8 cellular contexts compared by ENCODE assay signal in genomic region chr6:142886431-142887170, GRCh38. TPM values are rescaled to one million over a fixed set of nuclear protein-coding genes. Genes with fewer than 3 reads are reported as not detected.
DNase-seq lines count a peak whose midpoint lies in the region; ATAC-seq, FAIRE-seq and TF ChIP-seq lines count a peak whose summit lies in the region.

No MANE protein-coding gene starts in this region.

- H3K27ac Mint-ChIP-seq in MCF 10A (ENCODE audit: low read depth, unreplicated experiment), result peak overlapping the region; percentile 28
- H3K27ac Mint-ChIP-seq in H9, result no peak overlapping the region; a peak in 1 of 7 replicates
- H3K27ac Mint-ChIP-seq in activated naive CD4-positive, alpha-beta T cell treated with anti-CD3 and anti-CD28 coated beads, Interleukin-2, amount 50 U/mL, for 72 hours, result peak overlapping the region; percentile 88 to 96

- H3K4me1 ChIP-seq in breast epithelium (no peaks in the 10 kb centered on the region), H9 (ENCODE audit: insufficient read depth, low read length) (peaks cover 5% of the 10 kb centered on the region; the same call in 1 of the 2 replicates), keratinocyte (ENCODE audit: control insufficient read depth, extremely low read depth, insufficient read depth, low read length) (peaks cover 25% of the 10 kb centered on the region), aorta (ENCODE audit: control insufficient read depth in 1 of 2, insufficient read depth in 2 of 2, low read length in 2 of 2) (peaks cover 0 to 8% of the 10 kb centered on the region in 2 donors)

- H3K27me3 ChIP-seq in breast epithelium (no peaks in the 10 kb centered on the region), H9 (ENCODE audit: insufficient read depth, low read length) (no peaks in the 10 kb centered on the region), keratinocyte (ENCODE audit: control insufficient read depth, extremely low read depth, insufficient read depth, low read length) (no peaks in the 10 kb centered on the region), aorta (ENCODE audit: control insufficient read depth in 1 of 2, insufficient read depth in 2 of 2, low read length in 1 of 2) (no peaks in the 10 kb centered on the region)

- POLR2A ChIA-PET in MCF 10A (lab: Yijun Ruan, JAX), result interaction anchor here (0.6 to 4.1 kb wide), 13 partner anchors 8 to 545 kb away, joined by 3 to 34 read pairs (median 7); no protein-coding TSS in a partner anchor

- no peaks in the 10 kb centered on the region for H3K36me3 ChIP-seq in breast epithelium
- no peaks in the 10 kb centered on the region for H3K36me3 ChIP-seq in keratinocyte (ENCODE audit: control insufficient read depth in 2 of 2, extremely low read depth in 1 of 2, insufficient read depth in 2 of 2, low read length in 2 of 2)
- peaks cover 0 to 2% of the 10 kb centered on the region in 2 donors for H3K36me3 ChIP-seq in aorta (ENCODE audit: control insufficient read depth in 1 of 2, insufficient read depth in 2 of 2, low read length in 1 of 2)

- H3K9me3 Mint-ChIP-seq in MCF 10A (ENCODE audit: unreplicated experiment), result no peaks in the 10 kb centered on the region
- no peaks in the 10 kb centered on the region for H3K9me3 Mint-ChIP-seq in H9
- H3K9me3 Mint-ChIP-seq in activated naive CD4-positive, alpha-beta T cell treated with anti-CD3 and anti-CD28 coated beads, Interleukin-2, amount 50 U/mL, for 72 hours, result no peaks in the 10 kb centered on the region

- no peak for TF ChIP-seq POLR2A in breast epithelium (IDR thresholded peaks at IDR 0.05)
- TF ChIP-seq POLR2A in erythroblast (IDR thresholded peaks at IDR 0.05; ENCODE audit: low read length), result no peak

- ATAC-seq in activated naive CD4-positive, alpha-beta T cell treated with anti-CD3 and anti-CD28 coated beads, Interleukin-2, amount 50 U/mL, for 72 hours, result peak; percentile 15 to 40
- peak; percentile 71 for ATAC-seq in aorta (ENCODE audit: low FRiP score)

- H2BK15ac ChIP-seq in H9 (ENCODE audit: low read depth, low read length), result no peak overlapping the region

- no peaks in the 10 kb centered on the region for H3K9me3 ChIP-seq in breast epithelium
- no peaks in the 10 kb centered on the region for H3K9me3 ChIP-seq in H9 (ENCODE audit: control insufficient read depth, low read depth, low read length)
- H3K9me3 ChIP-seq in keratinocyte (ENCODE audit: control insufficient read depth, low read depth, low read length), result no peaks in the 10 kb centered on the region
- H3K9me3 ChIP-seq in aorta (ENCODE audit: control insufficient read depth, low read length), result no peaks in the 10 kb centered on the region

- no peak overlapping the region for H2BK12ac ChIP-seq in H9 (ENCODE audit: insufficient read length, low read depth, low read length)

- DNase-seq in MCF 10A (ENCODE audit: unreplicated experiment) (peak; percentile 62), breast epithelium (ENCODE audit: low spot score in 2 of 2) (no peak), H9 (no peak), LNCaP clone FGC (ENCODE audit: low read depth) (peak; percentile 25), keratinocyte (ENCODE audit: low read depth, low spot score) (peak; percentile 21), aorta (no peak), erythroblast (lab: John Stamatoyannopoulos, UW) (no peak)
- DNase-seq in activated naive CD4-positive, alpha-beta T cell treated with anti-CD3 and anti-CD28 coated beads, Interleukin-2, amount 50 U/mL, for 72 hours (ENCODE audit: low spot score in 2 of 2), result no peak

- H3K9ac ChIP-seq in H9 (ENCODE audit: extremely low read depth, insufficient read length, low read length) (no peak overlapping the region), keratinocyte (ENCODE audit: control insufficient read depth, extremely low read depth, insufficient read depth, low read length) (no peak overlapping the region)

- peak overlapping the region in 1 of 2 donors; percentile 81 for H3K27ac ChIP-seq in breast epithelium
- H3K27ac ChIP-seq in H9 (ENCODE audit: insufficient read length, low read depth, low read length), result no peak overlapping the region
- peak overlapping the region; percentile 80 for H3K27ac ChIP-seq in keratinocyte (ENCODE audit: control insufficient read depth, insufficient read depth, low read length)
- H3K27ac ChIP-seq in aorta (ENCODE audit: low read depth in 1 of 2, low read length in 2 of 2), result no peak overlapping the region

- H3K27me3 Mint-ChIP-seq in MCF 10A (ENCODE audit: insufficient read depth, unreplicated experiment), result no peaks in the 10 kb centered on the region
- no peaks in the 10 kb centered on the region for H3K27me3 Mint-ChIP-seq in H9 (ENCODE audit: low read depth)

- H2BK120ac ChIP-seq in H9 (ENCODE audit: low read depth, low read length, poor library complexity, severe bottlenecking), result no peak overlapping the region

- H4K5ac ChIP-seq in H9 (ENCODE audit: insufficient read length, low read depth, low read length), result no peak overlapping the region

- H3K79me1 ChIP-seq in H9 (ENCODE audit: insufficient read depth, low read depth, low read length, poor library complexity, severe bottlenecking), result no peaks in the 10 kb centered on the region

- H3K4me2 ChIP-seq in H9 (ENCODE audit: insufficient read depth, insufficient read length, low read length) (no peak overlapping the region), keratinocyte (ENCODE audit: control insufficient read depth, extremely low read depth, insufficient read depth, low read depth, low read length) (no peak overlapping the region)

- FAIRE-seq in keratinocyte (lab: Jason Lieb, UNC), result peak; percentile 49

- TF ChIP-seq CTCF in MCF 10A (IDR thresholded peaks at IDR 0.05; ENCODE audit: unreplicated experiment), result peak; percentile 36
- peak in 1 of 3 donors; percentile 13 for TF ChIP-seq CTCF in breast epithelium (IDR thresholded peaks at IDR 0.05)
- TF ChIP-seq CTCF in H9 (conservative IDR thresholded peaks at IDR 0.05), result peak; percentile 19; the same call in 2 of the 3 replicates
- TF ChIP-seq CTCF in LNCaP clone FGC (IDR thresholded peaks at IDR 0.05; ENCODE audit: control insufficient read depth, extremely low read depth, insufficient read depth), result peak; percentile 58
- peak in 2 of 3 experiments; percentile 26 to 37 for TF ChIP-seq CTCF in keratinocyte (optimal IDR thresholded peaks at IDR 0.05 in 1 of 3, IDR thresholded peaks at IDR 0.05 in 1 of 3, conservative IDR thresholded peaks at IDR 0.05 in 1 of 3; ENCODE audit: extremely low read depth in 1 of 3, insufficient read depth in 2 of 3, low read length in 3 of 3)

- H2AFZ ChIP-seq in H9 (ENCODE audit: low read length) (no peak overlapping the region), keratinocyte (ENCODE audit: control insufficient read depth, low read length) (no peak overlapping the region)

- CTCF ChIA-PET in MCF 10A (lab: Yijun Ruan, JAX), result interaction anchor here (1.1 to 1.4 kb wide), 3 partner anchors 44 to 412 kb away, joined by 3 to 4 read pairs (median 4); no protein-coding TSS in a partner anchor

- no peak overlapping the region for H3K23ac ChIP-seq in H9 (ENCODE audit: insufficient read length, low read depth, low read length)

- H3T11ph ChIP-seq in H9 (ENCODE audit: low read length), result no peak overlapping the region

- no peak overlapping the region for H2AK5ac ChIP-seq in H9 (ENCODE audit: insufficient read length, low read length)

- no peak overlapping the region for H2BK5ac ChIP-seq in H9 (ENCODE audit: insufficient read length, low read length)

- no peaks in the 10 kb centered on the region for H3K79me2 ChIP-seq in H9 (ENCODE audit: insufficient read depth, low read length)
- H3K79me2 ChIP-seq in keratinocyte (ENCODE audit: control insufficient read depth, insufficient read depth, low read length), result peaks cover 23% of the 10 kb centered on the region

- H4K20me1 ChIP-seq in H9 (ENCODE audit: control insufficient read depth, insufficient read depth, insufficient read length) (no peaks in the 10 kb centered on the region), keratinocyte (ENCODE audit: control insufficient read depth, extremely low read depth, insufficient read depth, low read length) (no peaks in the 10 kb centered on the region)

- dilution Hi-C loops in keratinocyte (cut with MboI; ENCODE audit: extremely low pct_ligation_motif_present, low sequenced_read_pairs), result no loop called here

- no peak overlapping the region for H4K8ac ChIP-seq in H9 (replicated peaks; ENCODE audit: insufficient read length, low read depth, low read length)

- no TSS peak for BruUV-seq in MCF 10A (replicated peaks; lab: Mats Ljungman, UMichigan)

- WGBS in H9 (ENCODE audit: extremely low coverage, insufficient read length, low lambda C conversion rate), result no CpG with 5 or more reads among the region's 4 CpGs
- 34 to 36% methylated on average over 4 of the region's 4 CpGs for WGBS in aorta, 2 donors

- H4K91ac ChIP-seq in H9 (ENCODE audit: insufficient read length, low read depth, low read length), result no peak overlapping the region

- H3K4me3 Mint-ChIP-seq in MCF 10A (ENCODE audit: unreplicated experiment) (no peak overlapping the region), H9 (no peak overlapping the region)

- no peak overlapping the region for H3K56ac ChIP-seq in H9 (ENCODE audit: insufficient read length, low read depth, low read length)

- H3K18ac ChIP-seq in H9 (ENCODE audit: insufficient read length, low read depth, low read length), result no peak overlapping the region

- no peaks in the 10 kb centered on the region for H3K23me2 ChIP-seq in H9 (ENCODE audit: insufficient read length, low read depth, low read length, poor library complexity, severe bottlenecking)

- no peak overlapping the region for H3K4ac ChIP-seq in H9 (ENCODE audit: low read depth, low read length)

- no peaks in the 10 kb centered on the region for H3K9me1 ChIP-seq in keratinocyte (ENCODE audit: control insufficient read depth, extremely low read depth, insufficient read depth, low read length)

- intact Hi-C loops in MCF 10A (cut with micrococcal nuclease) (loop anchor here (1.0 to 5.0 kb wide), 5 partner anchors 54 to 541 kb away; partner anchors contain the start of gene AIG1), breast epithelium (cut with DNase I; ENCODE audit: low total_unique reads) (no loop called here), aorta (cut with DNase I) (loop anchor here (5.0 to 10.0 kb wide), 3 partner anchors 34 to 192 kb away; no protein-coding TSS in a partner anchor)

- H3K4me1 Mint-ChIP-seq in MCF 10A (ENCODE audit: insufficient read depth, unreplicated experiment), result peaks cover 34% of the 10 kb centered on the region
- H3K4me1 Mint-ChIP-seq in H9, result peaks cover 37 to 41% of the 10 kb centered on the region in 2 experiments

- no peak overlapping the region for H2BK20ac ChIP-seq in H9 (ENCODE audit: low read depth, low read length, poor library complexity, severe bottlenecking)

- H3K36me3 Mint-ChIP-seq in MCF 10A (ENCODE audit: insufficient read depth, unreplicated experiment), result no peaks in the 10 kb centered on the region
- no peaks in the 10 kb centered on the region for H3K36me3 Mint-ChIP-seq in H9 (ENCODE audit: insufficient read depth in 1 of 3, low read depth in 3 of 3)
- peaks cover 0 to 27% of the 10 kb centered on the region in 2 donors for H3K36me3 Mint-ChIP-seq in activated naive CD4-positive, alpha-beta T cell treated with anti-CD3 and anti-CD28 coated beads, Interleukin-2, amount 50 U/mL, for 72 hours

- H3K4me3 ChIP-seq in breast epithelium (no peak overlapping the region), LNCaP clone FGC (ENCODE audit: low read depth, low read length) (no peak overlapping the region), keratinocyte (ENCODE audit: control insufficient read depth in 2 of 3, extremely low read depth in 1 of 3, insufficient read depth in 2 of 3, low read depth in 1 of 3, low read length in 3 of 3) (no peak overlapping the region), aorta (ENCODE audit: low read length in 2 of 2) (no peak overlapping the region)

- no peak overlapping the region for H3K14ac ChIP-seq in H9 (ENCODE audit: insufficient read depth, low read length)

RNA-seq across cellular contexts. Expression of gene HIVEP2, which starts 58.4 kb away (rescaled TPM):
- total RNA-seq in MCF 10A (2022) (22.5 and 23.6 TPM in 2 replicates), breast epithelium (10 to 100 TPM; 20.6 to 25.0 (median 23.9) TPM), H9 (2021) (3.6 and 4.2 TPM in 2 replicates), aorta (10 to 100 TPM; 35.4 to 36.8 TPM)
- total RNA-seq in activated naive CD4-positive, alpha-beta T cell treated with anti-CD3 and anti-CD28 coated beads, Interleukin-2, amount 50 U/mL, for 72 hours, result 10 to 100 TPM; 23.8 to 33.1 TPM
- polyA plus RNA-seq in keratinocyte (5.9 to 8.9 TPM (median 6.5 TPM) in 3 replicates), aorta (1 to 10 TPM; 5.3 to 5.4 TPM)
- polyA plus RNA-seq in keratinocyte (2011; ENCODE audit: low read depth), result 9.0 TPM
- polyA plus RNA-seq in keratinocyte (2011; cell fraction: cytosol; rRNA removed), result 3.9 and 4.8 TPM in 2 replicates
- 17.0 and 18.4 TPM in 2 replicates for polyA plus RNA-seq in keratinocyte (2011; cell fraction: nucleus; rRNA removed)
- polyA plus RNA-seq in keratinocyte (2012; ENCODE audit: low replicate concordance), result 8.4 and 8.7 TPM in 2 replicates
- 15.0 to 21.8 TPM (median 15.5 TPM) in 3 replicates for polyA minus RNA-seq in keratinocyte
- polyA minus RNA-seq in keratinocyte (2011; cell fraction: cytosol; rRNA and poly(A)+ RNA removed), result 4.2 TPM
- 13.5 and 26.3 TPM in 2 replicates for polyA minus RNA-seq in keratinocyte (2011; cell fraction: nucleus; rRNA and poly(A)+ RNA removed)

Comparison
In these comparisons a context has a peak if more than half of its experiments do, and no peak if none do; other contexts are left out.
1. DNase-seq: peak in MCF 10A (single experiment), LNCaP clone FGC (single experiment) and keratinocyte (single experiment); none in breast epithelium (0 of 2), H9 (single experiment), activated naive CD4-positive, alpha-beta T cell treated with anti-CD3 and anti-CD28 coated beads, Interleukin-2, amount 50 U/mL, for 72 hours (0 of 2), aorta (0 of 2) and erythroblast (0 of 2).
2. H3K27ac Mint-ChIP-seq: peak in MCF 10A (single experiment) and activated naive CD4-positive, alpha-beta T cell treated with anti-CD3 and anti-CD28 coated beads, Interleukin-2, amount 50 U/mL, for 72 hours (2 of 2); none in H9 (0 of 3).